Comparison of ENCODE assay signal across 1 cellular context in the genomic region with DNA sequence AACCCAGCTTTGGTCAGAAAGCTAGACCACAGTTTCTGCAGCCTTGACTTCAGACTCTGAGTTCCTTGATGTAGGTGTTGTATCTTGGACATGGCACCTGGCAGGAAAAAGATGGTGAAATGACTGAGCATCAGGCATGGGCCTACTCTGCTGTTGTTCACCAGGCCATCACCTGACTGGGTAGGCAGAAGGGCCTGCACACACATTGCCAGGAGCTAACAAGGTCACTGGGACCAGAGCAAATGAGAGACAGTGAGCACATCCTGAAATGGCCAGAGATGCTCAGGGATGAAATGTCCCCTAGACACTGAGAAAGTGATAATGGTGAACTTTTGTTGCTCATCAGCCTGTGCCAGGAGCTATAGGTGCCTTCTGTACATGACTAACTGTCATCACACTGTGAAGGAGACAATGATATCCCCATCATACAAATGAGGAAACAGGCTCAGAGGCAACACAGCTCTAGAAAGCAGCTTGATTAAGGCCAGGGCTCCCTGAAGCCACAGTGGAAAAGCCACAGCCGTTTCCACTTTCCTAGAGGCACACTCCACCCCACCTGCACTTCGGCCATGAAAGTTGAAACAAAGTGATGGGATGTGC.
TF ChIP-seq lines count a peak whose summit lies in the region.

No MANE protein-coding gene starts in this region.

TF ChIP-seq in IMR-90, 13 proteins besides CTCF, POLR2A, EP300 and RAD21:
- no peak for TF ChIP-seq MAZ (IDR thresholded peaks at IDR 0.05; ENCODE audit: borderline replicate concordance, low read depth, low read length)
- TF ChIP-seq MXI1 (IDR thresholded peaks at IDR 0.05; ENCODE audit: borderline replicate concordance, low read depth, low read length): no peak
- no peak for TF ChIP-seq BHLHE40 (IDR thresholded peaks at IDR 0.05; ENCODE audit: low read depth, low read length)
- no peak for TF ChIP-seq RCOR1 (IDR thresholded peaks at IDR 0.05; ENCODE audit: insufficient replicate concordance, low read length)
- no peak for TF ChIP-seq FOS (IDR thresholded peaks at IDR 0.05; ENCODE audit: low read depth, low read length)
- TF ChIP-seq CEBPB (IDR thresholded peaks at IDR 0.05; ENCODE audit: low read depth, low read length): no peak
- no peak for TF ChIP-seq NFE2L2 (IDR thresholded peaks at IDR 0.05; ENCODE audit: low read depth, low read length)
- TF ChIP-seq, protein P1, sequence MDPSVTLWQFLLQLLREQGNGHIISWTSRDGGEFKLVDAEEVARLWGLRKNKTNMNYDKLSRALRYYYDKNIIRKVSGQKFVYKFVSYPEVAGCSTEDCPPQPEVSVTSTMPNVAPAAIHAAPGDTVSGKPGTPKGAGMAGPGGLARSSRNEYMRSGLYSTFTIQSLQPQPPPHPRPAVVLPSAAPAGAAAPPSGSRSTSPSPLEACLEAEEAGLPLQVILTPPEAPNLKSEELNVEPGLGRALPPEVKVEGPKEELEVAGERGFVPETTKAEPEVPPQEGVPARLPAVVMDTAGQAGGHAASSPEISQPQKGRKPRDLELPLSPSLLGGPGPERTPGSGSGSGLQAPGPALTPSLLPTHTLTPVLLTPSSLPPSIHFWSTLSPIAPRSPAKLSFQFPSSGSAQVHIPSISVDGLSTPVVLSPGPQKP (IDR thresholded peaks at IDR 0.05; ENCODE audit: borderline replicate concordance, low read depth, low read length): no peak
- TF ChIP-seq CHD1 (IDR thresholded peaks at IDR 0.05; ENCODE audit: low read depth, low read length): no peak
- TF ChIP-seq RFX5 (IDR thresholded peaks at IDR 0.05; ENCODE audit: low read depth, low read length): no peak
- no peak for TF ChIP-seq MAFK (IDR thresholded peaks at IDR 0.05; ENCODE audit: low read depth, low read length)
- TF ChIP-seq SMC3 (IDR thresholded peaks at IDR 0.05; ENCODE audit: low read depth, low read length): no peak
- no peak for TF ChIP-seq USF2 (IDR thresholded peaks at IDR 0.05; ENCODE audit: low read depth, low read length)
TF ChIP-seq in IMR-90: peak in this region for 0.
